In the genomic region with DNA sequence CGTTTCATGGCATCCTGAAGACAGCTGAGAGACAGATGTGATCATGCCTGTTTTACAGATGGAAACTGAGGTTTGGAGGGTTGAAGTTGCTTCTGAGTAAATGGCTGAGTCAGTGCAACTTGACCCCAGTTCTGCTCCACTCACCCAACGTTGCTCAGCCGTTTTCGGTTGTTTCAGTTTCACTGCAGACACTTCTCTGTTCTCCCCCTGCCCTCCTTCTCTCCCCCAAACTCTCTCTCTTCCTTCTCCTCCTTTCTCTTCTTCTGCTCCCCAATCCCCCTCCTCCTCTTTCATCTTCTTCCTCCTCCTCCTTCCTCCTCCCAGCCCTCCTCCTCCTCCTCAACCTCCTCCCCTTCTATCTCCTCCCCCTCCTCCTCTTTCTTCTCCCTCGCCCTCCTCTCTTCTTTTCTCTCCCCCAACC, we compare ENCODE assay signal across 8 cellular contexts. TPM values are rescaled to one million over a fixed set of nuclear protein-coding genes. Genes with fewer than 3 reads are reported as not detected.
DNase-seq lines count a peak whose midpoint lies in the region; ATAC-seq and TF ChIP-seq lines count a peak whose summit lies in the region.

No MANE protein-coding gene starts in this region.

- H3K27ac ChIP-seq in colonic mucosa = no peak overlapping the region

- ATAC-seq in GM19324 (IDR thresholded peaks at IDR 0.05; ENCODE audit: low FRiP score, unreplicated experiment) = no peak

- no peak overlapping the region for H3K9ac ChIP-seq in colonic mucosa (ENCODE audit: low read depth in 2 of 2, low read length in 2 of 2)

- H3K36me3 ChIP-seq in colonic mucosa = no peaks in the 10 kb centered on the region

- H3K4me1 ChIP-seq in colonic mucosa = no peaks in the 10 kb centered on the region

- DNase-seq in HFF-Myc (ENCODE audit: extremely low read depth, low read depth) (peak; percentile 70), RPMI8226 (peak; percentile 75), left kidney (ENCODE audit: low read depth, low spot score) (peak; percentile 35), cortex of kidney (lab: John Stamatoyannopoulos, UW) (no peak), colonic mucosa (no peak), NCI-H748 treated with DMSO at 0.1 percent for 48 hours (lab: John Stamatoyannopoulos, UW) (no peak)

- TF ChIP-seq CTCF in HFF-Myc (IDR thresholded peaks at IDR 0.05; ENCODE audit: low read depth, low read length, missing control alignments) (no peak), colonic mucosa (IDR thresholded peaks at IDR 0.05) (no peak)

- H3K4me3 ChIP-seq in GM08714 (ENCODE audit: low read length) (peak overlapping the region; percentile 7; the same call in 1 of the 2 replicates), HFF-Myc (replicated peaks; ENCODE audit: low read depth, low read length) (peak overlapping the region; percentile 30), colonic mucosa (no peak overlapping the region)

- no peaks in the 10 kb centered on the region for H3K9me3 ChIP-seq in colonic mucosa

- H3K27me3 ChIP-seq in colonic mucosa = no peaks in the 10 kb centered on the region

- intact Hi-C loops in colonic mucosa (cut with DNase I) = no loop called here

RNA-seq across cellular contexts. Expression of gene CEP20, which starts 9.4 kb away (rescaled TPM):
- 10 to 100 TPM; 23.3 to 31.0 TPM for total RNA-seq in colonic mucosa

RNA-seq across cellular contexts. Expression of gene MYH11, which starts 41.0 kb away (rescaled TPM):
- total RNA-seq in colonic mucosa = 100 to 1,000 TPM in 1 of 2 donors, 10 to 100 TPM in 1; 30.0 to 770 TPM

RNA-seq across cellular contexts. Expression of gene ABCC1, which starts 51.6 kb away (rescaled TPM):
- 10 to 100 TPM; 22.0 to 22.2 TPM for total RNA-seq in colonic mucosa

Comparison
In these comparisons a context has a peak if more than half of its experiments do, and no peak if none do; other contexts are left out.
1. DNase-seq: peak in HFF-Myc (single experiment), RPMI8226 (single experiment) and left kidney (single experiment); none in cortex of kidney (single experiment), colonic mucosa (single experiment) and NCI-H748 treated with DMSO at 0.1 percent for 48 hours (single experiment).